ENCODE assay signal across 1 cellular context in genomic region chr6:28335564-28336283, GRCh38.
TF ChIP-seq lines count a peak whose summit lies in the region.

Gene ZSCAN31 (minus strand): TSS chr6:28336148. CDS start chr6:28329683, 6,465 bp downstream.

TF ChIP-seq in HepG2, 621 proteins besides CTCF, POLR2A, EP300 and RAD21 (continued from another document and continues in another):
- TF ChIP-seq ZHX2 (IDR thresholded peaks at IDR 0.05; ENCODE audit: low read depth): no peak
- TF ChIP-seq ZHX2 (CRISPR knock-in tag; IDR thresholded peaks at IDR 0.05; ENCODE audit: borderline replicate concordance): peak; percentile 4; the same call in 1 of the 2 replicates
- TF ChIP-seq BATF2 (CRISPR knock-in tag; IDR thresholded peaks at IDR 0.05): no peak
- peak; percentile 21 for TF ChIP-seq ARID5B (CRISPR knock-in tag; IDR thresholded peaks at IDR 0.05)
- TF ChIP-seq TP53 (CRISPR knock-in tag; conservative IDR thresholded peaks at IDR 0.05): 0 out of 2 replicates have a peak, but pooled peaks have one; percentile 62
- peak; percentile 71 for TF ChIP-seq NFIC (IDR thresholded peaks at IDR 0.05; ENCODE audit: low read length)
- TF ChIP-seq, protein P1, sequence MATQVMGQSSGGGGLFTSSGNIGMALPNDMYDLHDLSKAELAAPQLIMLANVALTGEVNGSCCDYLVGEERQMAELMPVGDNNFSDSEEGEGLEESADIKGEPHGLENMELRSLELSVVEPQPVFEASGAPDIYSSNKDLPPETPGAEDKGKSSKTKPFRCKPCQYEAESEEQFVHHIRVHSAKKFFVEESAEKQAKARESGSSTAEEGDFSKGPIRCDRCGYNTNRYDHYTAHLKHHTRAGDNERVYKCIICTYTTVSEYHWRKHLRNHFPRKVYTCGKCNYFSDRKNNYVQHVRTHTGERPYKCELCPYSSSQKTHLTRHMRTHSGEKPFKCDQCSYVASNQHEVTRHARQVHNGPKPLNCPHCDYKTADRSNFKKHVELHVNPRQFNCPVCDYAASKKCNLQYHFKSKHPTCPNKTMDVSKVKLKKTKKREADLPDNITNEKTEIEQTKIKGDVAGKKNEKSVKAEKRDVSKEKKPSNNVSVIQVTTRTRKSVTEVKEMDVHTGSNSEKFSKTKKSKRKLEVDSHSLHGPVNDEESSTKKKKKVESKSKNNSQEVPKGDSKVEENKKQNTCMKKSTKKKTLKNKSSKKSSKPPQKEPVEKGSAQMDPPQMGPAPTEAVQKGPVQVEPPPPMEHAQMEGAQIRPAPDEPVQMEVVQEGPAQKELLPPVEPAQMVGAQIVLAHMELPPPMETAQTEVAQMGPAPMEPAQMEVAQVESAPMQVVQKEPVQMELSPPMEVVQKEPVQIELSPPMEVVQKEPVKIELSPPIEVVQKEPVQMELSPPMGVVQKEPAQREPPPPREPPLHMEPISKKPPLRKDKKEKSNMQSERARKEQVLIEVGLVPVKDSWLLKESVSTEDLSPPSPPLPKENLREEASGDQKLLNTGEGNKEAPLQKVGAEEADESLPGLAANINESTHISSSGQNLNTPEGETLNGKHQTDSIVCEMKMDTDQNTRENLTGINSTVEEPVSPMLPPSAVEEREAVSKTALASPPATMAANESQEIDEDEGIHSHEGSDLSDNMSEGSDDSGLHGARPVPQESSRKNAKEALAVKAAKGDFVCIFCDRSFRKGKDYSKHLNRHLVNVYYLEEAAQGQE (IDR thresholded peaks at IDR 0.05; ENCODE audit: borderline replicate concordance in 1 of 2, low read depth in 1 of 2, low read length in 2 of 2): peak in 1 of 2 experiments; percentile 19; a peak in 1 of 4 replicates
- TF ChIP-seq ZNF574 (CRISPR knock-in tag; IDR thresholded peaks at IDR 0.05): peak; percentile 93
- TF ChIP-seq ZNF567 (CRISPR knock-in tag; IDR thresholded peaks at IDR 0.05; ENCODE audit: borderline replicate concordance): peak; percentile 59; the same call in 1 of the 2 replicates
- peak; percentile 59; the same call in 1 of the 2 replicates for TF ChIP-seq ZNF543 (CRISPR knock-in tag; IDR thresholded peaks at IDR 0.05)
- TF ChIP-seq ZKSCAN1 (IDR thresholded peaks at IDR 0.05; ENCODE audit: low read length): no peak
- TF ChIP-seq, protein P2, sequence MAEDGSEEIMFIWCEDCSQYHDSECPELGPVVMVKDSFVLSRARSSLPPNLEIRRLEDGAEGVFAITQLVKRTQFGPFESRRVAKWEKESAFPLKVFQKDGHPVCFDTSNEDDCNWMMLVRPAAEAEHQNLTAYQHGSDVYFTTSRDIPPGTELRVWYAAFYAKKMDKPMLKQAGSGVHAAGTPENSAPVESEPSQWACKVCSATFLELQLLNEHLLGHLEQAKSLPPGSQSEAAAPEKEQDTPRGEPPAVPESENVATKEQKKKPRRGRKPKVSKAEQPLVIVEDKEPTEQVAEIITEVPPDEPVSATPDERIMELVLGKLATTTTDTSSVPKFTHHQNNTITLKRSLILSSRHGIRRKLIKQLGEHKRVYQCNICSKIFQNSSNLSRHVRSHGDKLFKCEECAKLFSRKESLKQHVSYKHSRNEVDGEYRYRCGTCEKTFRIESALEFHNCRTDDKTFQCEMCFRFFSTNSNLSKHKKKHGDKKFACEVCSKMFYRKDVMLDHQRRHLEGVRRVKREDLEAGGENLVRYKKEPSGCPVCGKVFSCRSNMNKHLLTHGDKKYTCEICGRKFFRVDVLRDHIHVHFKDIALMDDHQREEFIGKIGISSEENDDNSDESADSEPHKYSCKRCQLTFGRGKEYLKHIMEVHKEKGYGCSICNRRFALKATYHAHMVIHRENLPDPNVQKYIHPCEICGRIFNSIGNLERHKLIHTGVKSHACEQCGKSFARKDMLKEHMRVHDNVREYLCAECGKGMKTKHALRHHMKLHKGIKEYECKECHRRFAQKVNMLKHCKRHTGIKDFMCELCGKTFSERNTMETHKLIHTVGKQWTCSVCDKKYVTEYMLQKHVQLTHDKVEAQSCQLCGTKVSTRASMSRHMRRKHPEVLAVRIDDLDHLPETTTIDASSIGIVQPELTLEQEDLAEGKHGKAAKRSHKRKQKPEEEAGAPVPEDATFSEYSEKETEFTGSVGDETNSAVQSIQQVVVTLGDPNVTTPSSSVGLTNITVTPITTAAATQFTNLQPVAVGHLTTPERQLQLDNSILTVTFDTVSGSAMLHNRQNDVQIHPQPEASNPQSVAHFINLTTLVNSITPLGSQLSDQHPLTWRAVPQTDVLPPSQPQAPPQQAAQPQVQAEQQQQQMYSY (CRISPR knock-in tag; IDR thresholded peaks at IDR 0.05): peak; percentile 52
- TF ChIP-seq ZNF430 (CRISPR knock-in tag; IDR thresholded peaks at IDR 0.05): peak; percentile 81
- peak; percentile 76; the same call in 1 of the 2 replicates for TF ChIP-seq ARID4A (CRISPR knock-in tag; IDR thresholded peaks at IDR 0.05; ENCODE audit: borderline replicate concordance)
- TF ChIP-seq ZNF768 (CRISPR knock-in tag; IDR thresholded peaks at IDR 0.05): peak; percentile 71; the same call in 1 of the 2 replicates
- TF ChIP-seq ZKSCAN8 (CRISPR knock-in tag; IDR thresholded peaks at IDR 0.05; ENCODE audit: borderline replicate concordance): peak; percentile 71; the same call in 1 of the 2 replicates
- TF ChIP-seq, protein P3, sequence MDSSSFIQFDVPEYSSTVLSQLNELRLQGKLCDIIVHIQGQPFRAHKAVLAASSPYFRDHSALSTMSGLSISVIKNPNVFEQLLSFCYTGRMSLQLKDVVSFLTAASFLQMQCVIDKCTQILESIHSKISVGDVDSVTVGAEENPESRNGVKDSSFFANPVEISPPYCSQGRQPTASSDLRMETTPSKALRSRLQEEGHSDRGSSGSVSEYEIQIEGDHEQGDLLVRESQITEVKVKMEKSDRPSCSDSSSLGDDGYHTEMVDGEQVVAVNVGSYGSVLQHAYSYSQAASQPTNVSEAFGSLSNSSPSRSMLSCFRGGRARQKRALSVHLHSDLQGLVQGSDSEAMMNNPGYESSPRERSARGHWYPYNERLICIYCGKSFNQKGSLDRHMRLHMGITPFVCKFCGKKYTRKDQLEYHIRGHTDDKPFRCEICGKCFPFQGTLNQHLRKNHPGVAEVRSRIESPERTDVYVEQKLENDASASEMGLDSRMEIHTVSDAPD (CRISPR knock-in tag; IDR thresholded peaks at IDR 0.05): no peak
- no peak for TF ChIP-seq ZNF841 (CRISPR knock-in tag; IDR thresholded peaks at IDR 0.05; ENCODE audit: borderline replicate concordance)
- TF ChIP-seq JUN (CRISPR knock-in tag; IDR thresholded peaks at IDR 0.05): peak; percentile 48
- TF ChIP-seq ZKSCAN5 (CRISPR knock-in tag; IDR thresholded peaks at IDR 0.05): no peak
- peak; percentile 82; the same call in 1 of the 2 replicates for TF ChIP-seq WIZ (CRISPR knock-in tag; IDR thresholded peaks at IDR 0.05)
- TF ChIP-seq MATR3 (CRISPR knock-in tag; IDR thresholded peaks at IDR 0.05): no peak
